In genomic region chr11:11372461-11372860, GRCh38 we compare ENCODE assay signal across 23 cellular contexts. TPM values are rescaled to one million over a fixed set of nuclear protein-coding genes. Genes with fewer than 3 reads are reported as not detected.
DNase-seq lines count a peak whose midpoint lies in the region; ATAC-seq, FAIRE-seq and TF ChIP-seq lines count a peak whose summit lies in the region.
"Had no signal": no experiment of that assay in that cellular context is flagged by ENCODE, and none has a peak within 500 bp of the region (broad histone marks: within the 10 kb centered on the region; RNA-seq: fewer than 3 reads in every experiment).

No MANE protein-coding gene starts in this region.

- H3K27ac ChIP-seq in endodermal cell (ENCODE audit: low read depth, low read length) (no peak overlapping the region), foreskin keratinocyte (peak overlapping the region; percentile 43), small intestine (ENCODE audit: low read depth in 1 of 2, low read length in 1 of 2) (no peak overlapping the region)
- H3K27ac ChIP-seq: BLaER1 had no signal

- DNase-seq in endodermal cell (peak; percentile 48), foreskin keratinocyte (no peak), small intestine (no peak), DMS153 (lab: John Stamatoyannopoulos, UW) (no peak)
- DNase-seq: 8988T; ACHN; BE2C; C1 segment of cervical spinal cord; CD4-positive, alpha-beta memory T cell; CD4-positive, CD25-positive, alpha-beta regulatory T cell; CD8-positive, alpha-beta memory T cell; COR-L47; DMS 273 treated with DMSO at 0.1 percent for 48 hours; DMS79 treated with DMSO at 0.1 percent for 48 hours; GF-D8 had no signal

- H3K9me3 Mint-ChIP-seq in dendritic cell treated with granulocyte-macrophage colony-stimulating factor and Interleukin-4, amounts not matched to agents 40 ng/mL and 50 ng/mL, for 4 days = peaks cover 22% of the 10 kb centered on the region
- H3K9me3 Mint-ChIP-seq in endodermal cell = no peaks in the 10 kb centered on the region

- intact Hi-C loops in dendritic cell treated with granulocyte-macrophage colony-stimulating factor and Interleukin-4, amounts not matched to agents 40 ng/mL and 50 ng/mL, for 4 days (cut with micrococcal nuclease) = loop anchor here (5.0 kb wide), 1 partner anchor 45 kb away; no protein-coding TSS in a partner anchor

- peaks cover 17% of the 10 kb centered on the region for H3K27me3 Mint-ChIP-seq in dendritic cell treated with granulocyte-macrophage colony-stimulating factor and Interleukin-4, amounts not matched to agents 40 ng/mL and 50 ng/mL, for 4 days
- peaks cover 7% of the 10 kb centered on the region for H3K27me3 Mint-ChIP-seq in endodermal cell (ENCODE audit: insufficient read depth)

- H3K36me3 Mint-ChIP-seq in dendritic cell treated with granulocyte-macrophage colony-stimulating factor and Interleukin-4, amounts not matched to agents 40 ng/mL and 50 ng/mL, for 4 days (ENCODE audit: low read depth) = peaks cover 93% of the 10 kb centered on the region
- H3K36me3 Mint-ChIP-seq in endodermal cell (ENCODE audit: low read depth) = no peaks in the 10 kb centered on the region
- H3K36me3 Mint-ChIP-seq: CD14-positive monocyte; CD4-positive, alpha-beta memory T cell; CD4-positive, CD25-positive, alpha-beta regulatory T cell; CD8-positive, alpha-beta memory T cell had no signal

- H3K9ac ChIP-seq in endodermal cell (ENCODE audit: extremely low read depth, low read length, poor library complexity, severe bottlenecking) = no peak overlapping the region
- H3K9ac ChIP-seq: BLaER1 had no signal

- H3K4me3 ChIP-seq in endodermal cell (ENCODE audit: low read length) = no peak overlapping the region
- no peak overlapping the region for H3K4me3 ChIP-seq in small intestine (ENCODE audit: low read depth in 1 of 2, low read length in 2 of 2)
- H3K4me3 ChIP-seq: BLaER1 had no signal

- peaks cover 17% of the 10 kb centered on the region for H3K4me1 ChIP-seq in endodermal cell (ENCODE audit: control insufficient read depth, insufficient read depth, low read length)
- no peaks in the 10 kb centered on the region for H3K4me1 ChIP-seq in foreskin keratinocyte
- no peaks in the 10 kb centered on the region for H3K4me1 ChIP-seq in small intestine (ENCODE audit: control insufficient read depth in 2 of 2, insufficient read depth in 1 of 2, low read depth in 1 of 2, low read length in 1 of 2)
- H3K4me1 ChIP-seq: BE2C, BLaER1 had no signal

- H3K4me3 Mint-ChIP-seq in dendritic cell treated with granulocyte-macrophage colony-stimulating factor and Interleukin-4, amounts not matched to agents 40 ng/mL and 50 ng/mL, for 4 days = no peak overlapping the region
- H3K4me3 Mint-ChIP-seq in endodermal cell = no peak overlapping the region
- H3K4me3 Mint-ChIP-seq: CD14-positive monocyte; CD4-positive, alpha-beta memory T cell; CD4-positive, CD25-positive, alpha-beta regulatory T cell; CD8-positive, alpha-beta memory T cell had no signal

- TF ChIP-seq CTCF in endodermal cell (conservative IDR thresholded peaks at IDR 0.05) (no peak), foreskin keratinocyte (conservative IDR thresholded peaks at IDR 0.05) (no peak)

- WGBS in endodermal cell (ENCODE audit: insufficient coverage in 1 of 2, insufficient read length in 1 of 2), 2 experiments = 95 to 96% methylated on average over 3 to 8 of the region's 8 CpGs
- WGBS in small intestine, 3 donors = 79 to 86% (median 82%) methylated on average over 8 of the region's 8 CpGs

- H3K4me1 Mint-ChIP-seq in dendritic cell treated with granulocyte-macrophage colony-stimulating factor and Interleukin-4, amounts not matched to agents 40 ng/mL and 50 ng/mL, for 4 days (ENCODE audit: low read depth) = peaks cover 63% of the 10 kb centered on the region
- peaks cover 44% of the 10 kb centered on the region for H3K4me1 Mint-ChIP-seq in endodermal cell
- H3K4me1 Mint-ChIP-seq: CD4-positive, alpha-beta memory T cell; CD4-positive, CD25-positive, alpha-beta regulatory T cell; CD8-positive, alpha-beta memory T cell had no signal

- H3K27me3 ChIP-seq in endodermal cell (ENCODE audit: control insufficient read depth, insufficient read depth, low read length, poor library complexity, severe bottlenecking) = no peaks in the 10 kb centered on the region
- H3K27me3 ChIP-seq in foreskin keratinocyte = no peaks in the 10 kb centered on the region
- H3K27me3 ChIP-seq in small intestine (ENCODE audit: control insufficient read depth in 2 of 2, insufficient read depth in 2 of 2, low read length in 2 of 2) = no peaks in the 10 kb centered on the region
- H3K27me3 ChIP-seq: BE2C, BLaER1 had no signal

- no peak for FAIRE-seq in small intestine (lab: Jason Lieb, UNC)
- FAIRE-seq: A204.1, G401.6, GM12891, GM19239 had no signal

- peak overlapping the region; percentile 97 for H3K27ac Mint-ChIP-seq in dendritic cell treated with granulocyte-macrophage colony-stimulating factor and Interleukin-4, amounts not matched to agents 40 ng/mL and 50 ng/mL, for 4 days
- H3K27ac Mint-ChIP-seq in endodermal cell = no peak overlapping the region
- H3K27ac Mint-ChIP-seq: CD14-positive monocyte; CD4-positive, alpha-beta memory T cell; CD8-positive, alpha-beta memory T cell had no signal

- ATAC-seq in foreskin keratinocyte = no peak
- ATAC-seq in HG03521 (IDR thresholded peaks at IDR 0.05; ENCODE audit: unreplicated experiment) = no peak

- H3K36me3 ChIP-seq in endodermal cell (ENCODE audit: control insufficient read depth, insufficient read depth, low read length) (no peaks in the 10 kb centered on the region), small intestine (ENCODE audit: control insufficient read depth in 2 of 2, insufficient read depth in 2 of 2, low read length in 2 of 2) (no peaks in the 10 kb centered on the region)
- H3K36me3 ChIP-seq: BE2C, BLaER1 had no signal

- H3K9me3 ChIP-seq in endodermal cell (ENCODE audit: control insufficient read depth, low read length) (no peaks in the 10 kb centered on the region), small intestine (ENCODE audit: control insufficient read depth, low read depth) (no peaks in the 10 kb centered on the region)
- H3K9me3 ChIP-seq: BE2C, BLaER1 had no signal

RNA-seq across cellular contexts. Expression of gene CSNK2A3, which starts 19.4 kb away (rescaled TPM):
- total RNA-seq in endodermal cell = 1 to 10 TPM in 1 of 2 donors, under 1 TPM in 1; 0.82 to 2.1 TPM
- polyA plus RNA-seq in endodermal cell (2013, experiment 1 of 2) = 3.7 TPM
- polyA plus RNA-seq in endodermal cell (2013, experiment 2 of 2) = 4.0 TPM
- total RNA-seq in foreskin keratinocyte = 1.3 and 1.7 TPM in 2 replicates
- polyA plus RNA-seq in foreskin keratinocyte = 0.29 and 0.34 TPM in 2 replicates
- 1 to 10 TPM in 1 of 3 donors, under 1 TPM in 2; 0.51 to 1.4 (median 0.67) TPM for polyA plus RNA-seq in small intestine
- total RNA-seq: CD4-positive, CD25-positive, alpha-beta regulatory T cell had no signal
